In the genomic region with DNA sequence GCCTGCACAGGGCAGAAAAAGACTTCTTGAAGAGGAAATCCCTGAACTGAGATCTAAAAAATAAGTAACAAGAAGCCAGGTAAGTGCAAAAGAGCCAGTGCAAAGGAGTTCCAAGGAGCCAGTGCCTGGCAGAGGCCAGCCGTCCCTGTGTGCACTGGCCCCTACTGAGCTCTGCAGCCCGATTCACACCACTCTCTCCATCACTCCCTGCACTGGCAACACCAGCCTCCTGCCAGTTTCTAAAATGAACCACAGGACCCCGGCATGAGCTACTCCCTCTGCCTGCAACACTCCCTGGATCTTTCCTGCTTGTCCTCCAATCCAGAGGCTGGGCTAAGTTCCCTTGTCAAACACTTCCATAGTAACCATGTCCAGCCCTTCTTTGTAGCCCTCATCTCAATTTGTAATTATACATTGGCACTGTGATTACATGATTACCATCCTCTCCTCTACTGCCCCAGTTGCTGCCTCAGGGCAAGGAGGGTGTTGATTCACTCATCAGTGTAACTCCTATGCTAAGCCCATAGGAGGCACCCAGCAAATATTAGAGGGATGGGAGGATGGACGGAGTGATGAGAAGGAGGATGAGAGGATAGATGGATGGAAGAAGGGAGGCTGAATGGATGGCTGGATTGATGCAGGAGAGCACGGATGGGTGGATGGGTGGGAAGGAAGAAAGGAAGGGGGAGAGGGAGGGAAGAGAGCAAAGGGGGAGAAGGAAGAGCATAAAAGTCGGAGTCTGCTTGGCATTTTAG, we compare ENCODE assay signal across 19 cellular contexts. TPM values are rescaled to one million over a fixed set of nuclear protein-coding genes. Genes with fewer than 3 reads are reported as not detected.
DNase-seq lines count a peak whose midpoint lies in the region; ATAC-seq and TF ChIP-seq lines count a peak whose summit lies in the region.
"Had no signal": no experiment of that assay in that cellular context is flagged by ENCODE, and none has a peak within 500 bp of the region (broad histone marks: within the 10 kb centered on the region; RNA-seq: fewer than 3 reads in every experiment).

No MANE protein-coding gene starts in this region.

- WGBS in adrenal gland, 4 donors, result 64 to 72% (median 69%) methylated on average over 6 of the region's 6 CpGs
- 65% methylated on average over 6 of the region's 6 CpGs for WGBS in suprapubic skin

- TF ChIP-seq CTCF in adrenal gland (IDR thresholded peaks at IDR 0.05) (peak in 3 of 6 experiments; percentile 5 to 41 (median 24)), suprapubic skin (IDR thresholded peaks at IDR 0.05) (no peak)

- no peaks in the 10 kb centered on the region for H3K27me3 ChIP-seq in adrenal gland
- no peaks in the 10 kb centered on the region for H3K27me3 ChIP-seq in layer of hippocampus (ENCODE audit: control insufficient read depth, insufficient read depth, low read length)
- no peaks in the 10 kb centered on the region for H3K27me3 ChIP-seq in suprapubic skin
- H3K27me3 ChIP-seq: ascending aorta had no signal

- peak; percentile 42 for DNase-seq in NK-92 treated with Interleukin-12 subunit alpha and Interleukin-12 subunit beta, amount 100 ng/mL, for 24 hours (lab: John Stamatoyannopoulos, UW)
- no peak for DNase-seq in NK-92 (lab: John Stamatoyannopoulos, UW; ENCODE audit: unreplicated experiment)
- no peak for DNase-seq in adrenal gland
- peak in 1 of 2 donors; percentile 53 for DNase-seq in suprapubic skin (ENCODE audit: low spot score in 2 of 2)
- DNase-seq in activated T-cell treated with anti-CD3 and anti-CD28 coated beads for 4 hours, result no peak
- DNase-seq in kidney glomerular epithelial cell (lab: John Stamatoyannopoulos, UW), result no peak
- DNase-seq: activated CD4-positive, alpha-beta memory T cell treated with anti-CD3 and anti-CD28 coated beads, Interleukin-2, amount 10 ng/mL, durations not matched to agents 7 days and 5 days; NCI-H1092; NCI-H345; SK-N-SH; stimulated activated naive CD8-positive, alpha-beta T cell treated with anti-CD3 and anti-CD28 coated beads, Interleukin-15, Interleukin-2, amounts not matched to agents 100 U/mL and 50 U/mL, for 24 hours had no signal

- intact Hi-C loops in adrenal gland (cut with DNase I), result loop anchor here (10.0 kb wide), 2 partner anchors 50 to 140 kb away; a partner anchor contains a TSS

- H3K36me3 ChIP-seq in adrenal gland (replicated peaks in 1 of 2), result no peaks in the 10 kb centered on the region
- no peaks in the 10 kb centered on the region for H3K36me3 ChIP-seq in suprapubic skin
- H3K36me3 ChIP-seq: ascending aorta, HAP-1 had no signal

- no peak for TF ChIP-seq EP300 in suprapubic skin (IDR thresholded peaks at IDR 0.05)

- H3K27ac ChIP-seq in adrenal gland (peak overlapping the region; percentile 62 to 94 (median 82)), layer of hippocampus (ENCODE audit: low read depth, low read length) (peak overlapping the region; percentile 16), suprapubic skin (peak overlapping the region; percentile 68)
- H3K27ac ChIP-seq: A549 had no signal

- ATAC-seq in GM21515 (IDR thresholded peaks at IDR 0.05; ENCODE audit: unreplicated experiment), result no peak
- ATAC-seq: activated T-helper 17 cell treated with anti-CD3 and anti-CD28 coated beads, Interleukin-2, amount 50 U/mL, for 72 hours; stimulated activated naive CD8-positive, alpha-beta T cell treated with anti-CD3 and anti-CD28 coated beads, Interleukin-15, Interleukin-2, amounts not matched to agents 100 U/mL and 50 U/mL, for 24 hours had no signal

- H3K4me3 ChIP-seq in adrenal gland (peak overlapping the region in 1 of 4 donors; percentile 13), suprapubic skin (no peak overlapping the region)
- H3K4me3 ChIP-seq: A549, ascending aorta, HAP-1, smooth muscle cell had no signal

- H3K9me3 ChIP-seq in adrenal gland (replicated peaks in 1 of 3), result no peaks in the 10 kb centered on the region
- no peaks in the 10 kb centered on the region for H3K9me3 ChIP-seq in suprapubic skin
- H3K9me3 ChIP-seq: A549, ascending aorta, HAP-1, SK-N-SH had no signal

- no peak for TF ChIP-seq POLR2A in adrenal gland (IDR thresholded peaks at IDR 0.05)
- no peak for TF ChIP-seq POLR2A in suprapubic skin (IDR thresholded peaks at IDR 0.05)

- peaks cover 27 to 55% of the 10 kb centered on the region in 2 donors for H3K4me1 ChIP-seq in adrenal gland (replicated peaks in 1 of 2)
- peaks cover 70% of the 10 kb centered on the region for H3K4me1 ChIP-seq in suprapubic skin
- H3K4me1 ChIP-seq: A549, HAP-1 had no signal

RNA-seq across cellular contexts. Expression of a gene that starts 49.3 kb away (rescaled TPM):
- total RNA-seq in adrenal gland (100 to 1,000 TPM in 1 of 8 donors, 10 to 100 TPM in 7; 48.9 to 102 (median 73.1) TPM), suprapubic skin (10 to 100 TPM; 30.3 to 53.3 (median 47.3) TPM)
- polyA plus RNA-seq in adrenal gland, result 10 to 100 TPM; 32.3 to 81.8 (median 40.4) TPM
- total RNA-seq: activated CD4-positive, alpha-beta memory T cell treated with anti-CD3 and anti-CD28 coated beads, Interleukin-2, amount 10 ng/mL, durations not matched to agents 7 days and 5 days had no signal

RNA-seq across cellular contexts. Expression of a gene that starts 49.3 kb away (rescaled TPM):
- not detected for total RNA-seq in adrenal gland
- not detected for polyA plus RNA-seq in adrenal gland
- not detected for total RNA-seq in suprapubic skin
- total RNA-seq: activated CD4-positive, alpha-beta memory T cell treated with anti-CD3 and anti-CD28 coated beads, Interleukin-2, amount 10 ng/mL, durations not matched to agents 7 days and 5 days; activated T-helper 17 cell treated with anti-CD3 and anti-CD28 coated beads, Interleukin-2, amount 50 U/mL, for 72 hours; ascending aorta; omental fat pad; smooth muscle cell had no signal
- polyA plus RNA-seq: A549, SK-N-SH, smooth muscle cell had no signal

Comparison
In these comparisons a context has a peak if more than half of its experiments do, and no peak if none do; other contexts are left out.
1. H3K27ac ChIP-seq: peak in every context shown above with its lines; median percentile 82 in adrenal gland; 68 in suprapubic skin; 16 in layer of hippocampus.